ENCODE assay signal across 36 cellular contexts in genomic region chr9:81022177-81022576, GRCh38.
DNase-seq lines count a peak whose midpoint lies in the region; ATAC-seq and TF ChIP-seq lines count a peak whose summit lies in the region.
"Had no signal": no experiment of that assay in that cellular context is flagged by ENCODE, and none has a peak within 500 bp of the region (broad histone marks: within the 10 kb centered on the region; RNA-seq: fewer than 3 reads in every experiment).

No MANE protein-coding gene starts in this region.

- no peak overlapping the region for H3K27ac Mint-ChIP-seq in CD8-positive, alpha-beta T cell
- H3K27ac Mint-ChIP-seq: activated CD4-positive, alpha-beta T cell treated with anti-CD3 and anti-CD28 coated beads for 36 hours; activated CD8-positive, alpha-beta T cell treated with anti-CD3 and anti-CD28 coated beads for 36 hours; activated T-helper 1 cell treated with anti-CD3 and anti-CD28 coated beads, Interleukin-12 subunit alpha, Interleukin-12 subunit beta, Interleukin-2, Interleukin-4 antibody, amounts not matched to agents 30 ng/mL and 10 ng/mL and 1 ng/mL, durations not matched to agents 14 hours and 24 hours and 36 hours; brain; naive B cell had no signal

- no peaks in the 10 kb centered on the region for H3K36me3 ChIP-seq in skeletal muscle satellite cell (ENCODE audit: insufficient read depth, low read length)
- H3K36me3 ChIP-seq in CD8-positive, alpha-beta T cell (ENCODE audit: insufficient read depth, low read length) = no peaks in the 10 kb centered on the region
- H3K36me3 ChIP-seq: esophagus squamous epithelium, left lung, transverse colon had no signal

- in situ Hi-C loops in astrocyte of the cerebellum (cut with HindIII; ENCODE audit: low sequenced_read_pairs) = no loop called here

- ATAC-seq in HG03196 (IDR thresholded peaks at IDR 0.05; ENCODE audit: unreplicated experiment) = no peak
- no peak for ATAC-seq in CD8-positive, alpha-beta T cell
- ATAC-seq: activated CD4-positive, alpha-beta T cell treated with anti-CD3 and anti-CD28 coated beads for 36 hours; activated CD8-positive, alpha-beta T cell treated with anti-CD3 and anti-CD28 coated beads for 36 hours; HCT116; K562; left lung; psoas muscle; sciatic nerve had no signal

- no peaks in the 10 kb centered on the region for H3K4me1 Mint-ChIP-seq in CD8-positive, alpha-beta T cell (ENCODE audit: low read depth)
- H3K4me1 Mint-ChIP-seq: activated CD4-positive, alpha-beta T cell treated with anti-CD3 and anti-CD28 coated beads for 36 hours; brain; naive B cell had no signal

- DNase-seq in ELR (ENCODE audit: low read depth) = peak; percentile 15
- peak; percentile 57 for DNase-seq in astrocyte of the cerebellum (ENCODE audit: low read depth)
- peak; percentile 43 for DNase-seq in inferior parietal cortex (ENCODE audit: extremely low spot score)
- no peak for DNase-seq in HuH-7.5 (ENCODE audit: low spot score)
- no peak for DNase-seq in CD8-positive, alpha-beta T cell
- DNase-seq: activated CD4-positive, alpha-beta T cell treated with anti-CD3 and anti-CD28 coated beads for 36 hours; activated CD8-positive, alpha-beta memory T cell treated with anti-CD3 and anti-CD28 coated beads, Interleukin-2, amount 50 U/mL, for 48 hours; activated CD8-positive, alpha-beta T cell treated with anti-CD3 and anti-CD28 coated beads for 36 hours; activated naive CD4-positive, alpha-beta T cell treated with Interleukin-2 at 50 U/mL for 16 hours; C1 segment of cervical spinal cord; cerebellar nuclear complex; COR-L47; DMS53; esophagus squamous epithelium; GF-D8; left lung; naive B cell; NCI-H1105 treated with DMSO at 0.1 percent for 48 hours; NCI-H2029; NCI-H446 treated with DMSO at 0.1 percent for 48 hours; NCI-H82; occipital lobe; psoas muscle; stimulated activated CD4-positive, alpha-beta T cell treated with anti-CD3 and anti-CD28 coated beads, Interleukin-15, amount 100 ng/mL, for 24 hours; stimulated activated CD4-positive, alpha-beta T cell treated with anti-CD3 and anti-CD28 coated beads, Interleukin-4, amount 100 ng/mL, for 4 hours; SW 1271; T1000; transverse colon had no signal

- H3K36me3 Mint-ChIP-seq in CD8-positive, alpha-beta T cell = no peaks in the 10 kb centered on the region
- H3K36me3 Mint-ChIP-seq: brain, naive B cell had no signal

- no peak overlapping the region for H3K4me3 Mint-ChIP-seq in CD8-positive, alpha-beta T cell
- H3K4me3 Mint-ChIP-seq: activated CD4-positive, alpha-beta T cell treated with anti-CD3 and anti-CD28 coated beads for 36 hours; activated CD8-positive, alpha-beta T cell treated with anti-CD3 and anti-CD28 coated beads for 36 hours; activated T-helper 1 cell treated with anti-CD3 and anti-CD28 coated beads, Interleukin-12 subunit alpha, Interleukin-12 subunit beta, Interleukin-2, Interleukin-4 antibody, amounts not matched to agents 30 ng/mL and 10 ng/mL and 1 ng/mL, durations not matched to agents 14 hours and 24 hours and 36 hours; brain; naive B cell had no signal

- no peak overlapping the region for H3K27ac ChIP-seq in CD8-positive, alpha-beta T cell (ENCODE audit: low read depth, low read length)
- H3K27ac ChIP-seq: esophagus squamous epithelium, left lung, psoas muscle, transverse colon, VCaP had no signal

- no peak for TF ChIP-seq CTCF in astrocyte of the cerebellum (IDR thresholded peaks at IDR 0.05; ENCODE audit: low read depth, low read length, missing control alignments)
- no peak for TF ChIP-seq CTCF in CD8-positive, alpha-beta T cell (IDR thresholded peaks at IDR 0.05)

- intact Hi-C loops in CD8-positive, alpha-beta T cell (cut with DNase I, micrococcal nuclease) = no loop called here

- H3K9ac ChIP-seq in skeletal muscle satellite cell (ENCODE audit: low read depth, low read length) = peak overlapping the region; percentile 4

- no peaks in the 10 kb centered on the region for H3K27me3 ChIP-seq in skeletal muscle satellite cell (ENCODE audit: control insufficient read depth, insufficient read depth, low read length)
- H3K27me3 ChIP-seq in CD8-positive, alpha-beta T cell (ENCODE audit: insufficient read depth, low read length) = no peaks in the 10 kb centered on the region
- H3K27me3 ChIP-seq: esophagus squamous epithelium, left lung, transverse colon had no signal

- H3K9me3 ChIP-seq in skeletal muscle satellite cell (replicated peaks; ENCODE audit: low read length) = no peaks in the 10 kb centered on the region
- H3K9me3 ChIP-seq in CD8-positive, alpha-beta T cell (ENCODE audit: low read length) = no peaks in the 10 kb centered on the region
- H3K9me3 ChIP-seq: esophagus squamous epithelium, left lung, psoas muscle, transverse colon had no signal

- no peaks in the 10 kb centered on the region for H3K27me3 Mint-ChIP-seq in CD8-positive, alpha-beta T cell (ENCODE audit: low read depth)
- H3K27me3 Mint-ChIP-seq: activated CD4-positive, alpha-beta T cell treated with anti-CD3 and anti-CD28 coated beads for 36 hours; brain had no signal

- H3K4me2 ChIP-seq in skeletal muscle satellite cell (ENCODE audit: low read length) = peak overlapping the region; percentile 41

- POLR2A ChIA-PET in CD8-positive, alpha-beta T cell (lab: Charles Lee) = no interaction called here

- peaks cover 9% of the 10 kb centered on the region for H3K4me1 ChIP-seq in skeletal muscle satellite cell (ENCODE audit: control insufficient read depth, insufficient read depth, low read length)
- no peaks in the 10 kb centered on the region for H3K4me1 ChIP-seq in CD8-positive, alpha-beta T cell (ENCODE audit: insufficient read depth, low read length)
- H3K4me1 ChIP-seq: esophagus squamous epithelium, left lung, psoas muscle, transverse colon had no signal

- CTCF ChIA-PET in CD8-positive, alpha-beta T cell (lab: Charles Lee) = no interaction called here

- no peak overlapping the region for H3K4me3 ChIP-seq in astrocyte of the cerebellum (ENCODE audit: low read depth, low read length)
- peak overlapping the region; percentile 15 for H3K4me3 ChIP-seq in skeletal muscle satellite cell (ENCODE audit: low read length)
- H3K4me3 ChIP-seq in CD8-positive, alpha-beta T cell (ENCODE audit: low read depth, low read length) = no peak overlapping the region
- H3K4me3 ChIP-seq: esophagus squamous epithelium, K562, left lung, psoas muscle, transverse colon had no signal

- no peaks in the 10 kb centered on the region for H3K9me3 Mint-ChIP-seq in CD8-positive, alpha-beta T cell
- H3K9me3 Mint-ChIP-seq: activated CD8-positive, alpha-beta T cell treated with anti-CD3 and anti-CD28 coated beads for 36 hours; activated T-helper 1 cell treated with anti-CD3 and anti-CD28 coated beads, Interleukin-12 subunit alpha, Interleukin-12 subunit beta, Interleukin-2, Interleukin-4 antibody, amounts not matched to agents 30 ng/mL and 10 ng/mL and 1 ng/mL, durations not matched to agents 14 hours and 24 hours and 36 hours had no signal

Comparison
In these comparisons a context has a peak if more than half of its experiments do, and no peak if none do; other contexts are left out.
1. DNase-seq: peak in ELR (single experiment), astrocyte of the cerebellum (single experiment) and inferior parietal cortex (single experiment); none in HuH-7.5 (single experiment) and CD8-positive, alpha-beta T cell (0 of 7).